In genomic region chr15:90886291-90886614, GRCh38 we compare ENCODE assay signal across 10 cellular contexts. TPM values are rescaled to one million over a fixed set of nuclear protein-coding genes. Genes with fewer than 3 reads are reported as not detected.
A peak's percentile ranks its signal among the peaks of the same experiment; 100 is the strongest.
DNase-seq lines count a peak whose midpoint lies in the region; ATAC-seq and TF ChIP-seq lines count a peak whose summit lies in the region.
"Had no signal": no experiment of that assay in that cellular context is flagged by ENCODE, and none has a peak within 500 bp of the region (broad histone marks: within the 10 kb centered on the region; RNA-seq: fewer than 3 reads in every experiment).

No MANE protein-coding gene starts in this region.

- TF ChIP-seq POLR2A in heart left ventricle (IDR thresholded peaks at IDR 0.05), result no peak

- intact Hi-C loops in heart left ventricle (cut with DNase I) (loop anchor here (1.0 to 10.0 kb wide), 9 partner anchors 46 to 561 kb away; partner anchors contain the start of genes BLM (in 5 of the 10), HDDC3 (in 3 of the 10) and CRTC3 (in 1 of the 10)), cardiac septum (cut with DNase I) (loop anchor here (1.0 to 10.0 kb wide), 4 partner anchors 169 to 564 kb away; partner anchors contain the start of gene BLM), upper lobe of right lung (cut with DNase I) (loop anchor here (5.0 kb wide), 1 partner anchor 239 kb away; no protein-coding TSS in a partner anchor)
- intact Hi-C loops in activated T-helper 1 cell treated with anti-CD3 and anti-CD28 coated beads, Interleukin-12 subunit alpha, Interleukin-12 subunit beta, Interleukin-2, Interleukin-4 antibody, amounts not matched to agents 30 ng/mL and 10 ng/mL and 1 ng/mL, durations not matched to agents 14 hours and 24 hours and 36 hours (cut with micrococcal nuclease), result loop anchor here (1.0 to 10.0 kb wide), 5 partner anchors 46 to 391 kb away; partner anchors contain the start of genes BLM and HDDC3

- no peaks in the 10 kb centered on the region for H3K9me3 Mint-ChIP-seq in activated T-helper 1 cell treated with anti-CD3 and anti-CD28 coated beads, Interleukin-12 subunit alpha, Interleukin-12 subunit beta, Interleukin-2, Interleukin-4 antibody, amounts not matched to agents 30 ng/mL and 10 ng/mL and 1 ng/mL, durations not matched to agents 14 hours and 24 hours and 36 hours

- peak overlapping the region in 8 of 12 donors; percentile 9 to 86 (median 76) for H3K4me3 ChIP-seq in heart left ventricle
- H3K4me3 ChIP-seq in muscle layer of duodenum (ENCODE audit: low read depth in 1 of 2, low read length in 2 of 2), result peak overlapping the region; percentile 57 to 68
- no peak overlapping the region for H3K4me3 ChIP-seq in upper lobe of right lung

- H3K27me3 ChIP-seq in heart left ventricle (no peaks in the 10 kb centered on the region), muscle layer of duodenum (ENCODE audit: low read depth, low read length) (no peaks in the 10 kb centered on the region), upper lobe of right lung (no peaks in the 10 kb centered on the region)
- H3K27me3 ChIP-seq: BE2C, foreskin keratinocyte had no signal

- no peaks in the 10 kb centered on the region for H3K27me3 Mint-ChIP-seq in activated T-helper 1 cell treated with anti-CD3 and anti-CD28 coated beads, Interleukin-12 subunit alpha, Interleukin-12 subunit beta, Interleukin-2, Interleukin-4 antibody, amounts not matched to agents 30 ng/mL and 10 ng/mL and 1 ng/mL, durations not matched to agents 14 hours and 24 hours and 36 hours (ENCODE audit: insufficient read depth)

- H3K4me1 ChIP-seq in heart left ventricle, result peaks cover 0 to 59% (median 37%) of the 10 kb centered on the region in 12 donors
- H3K4me1 ChIP-seq in muscle layer of duodenum (ENCODE audit: control insufficient read depth in 1 of 2, insufficient read depth in 2 of 2, low read length in 2 of 2), result peaks cover 10 to 26% of the 10 kb centered on the region in 2 donors
- H3K4me1 ChIP-seq in upper lobe of right lung, result peaks cover 30% of the 10 kb centered on the region
- H3K4me1 ChIP-seq: BE2C, foreskin keratinocyte had no signal

- peaks cover 50% of the 10 kb centered on the region for H3K4me1 Mint-ChIP-seq in activated T-helper 1 cell treated with anti-CD3 and anti-CD28 coated beads, Interleukin-12 subunit alpha, Interleukin-12 subunit beta, Interleukin-2, Interleukin-4 antibody, amounts not matched to agents 30 ng/mL and 10 ng/mL and 1 ng/mL, durations not matched to agents 14 hours and 24 hours and 36 hours (ENCODE audit: low read depth)

- H3K27ac ChIP-seq in heart left ventricle (peak overlapping the region in 8 of 12 donors; percentile 53 to 99 (median 94)), muscle layer of duodenum (ENCODE audit: low read length) (peak overlapping the region; percentile 87), upper lobe of right lung (peak overlapping the region; percentile 96)
- H3K27ac ChIP-seq: foreskin keratinocyte had no signal

- peak overlapping the region; percentile 15 for H3K4me3 Mint-ChIP-seq in activated T-helper 1 cell treated with anti-CD3 and anti-CD28 coated beads, Interleukin-12 subunit alpha, Interleukin-12 subunit beta, Interleukin-2, Interleukin-4 antibody, amounts not matched to agents 30 ng/mL and 10 ng/mL and 1 ng/mL, durations not matched to agents 14 hours and 24 hours and 36 hours

- in situ Hi-C loops in ACHN (cut with HindIII; ENCODE audit: low pct_ligation_motif_present, low pct_unique_long_range_greater_than_20kb, low sequenced_read_pairs), result no loop called here

- H3K36me3 Mint-ChIP-seq in activated T-helper 1 cell treated with anti-CD3 and anti-CD28 coated beads, Interleukin-12 subunit alpha, Interleukin-12 subunit beta, Interleukin-2, Interleukin-4 antibody, amounts not matched to agents 30 ng/mL and 10 ng/mL and 1 ng/mL, durations not matched to agents 14 hours and 24 hours and 36 hours (ENCODE audit: low read depth), result peaks cover 33% of the 10 kb centered on the region

- TF ChIP-seq CTCF in heart left ventricle (IDR thresholded peaks at IDR 0.05), result peak in 4 of 12 donors; percentile 7 to 30 (median 27)
- no peak for TF ChIP-seq CTCF in upper lobe of right lung (IDR thresholded peaks at IDR 0.05)

- H3K9me3 ChIP-seq in heart left ventricle, result no peaks in the 10 kb centered on the region
- H3K9me3 ChIP-seq in muscle layer of duodenum (ENCODE audit: control insufficient read depth in 1 of 2, low read length in 2 of 2), result no peaks in the 10 kb centered on the region
- H3K9me3 ChIP-seq in upper lobe of right lung, result no peaks in the 10 kb centered on the region
- H3K9me3 ChIP-seq: BE2C had no signal

- ATAC-seq in heart left ventricle (no peak), upper lobe of right lung (no peak), HG03432 (IDR thresholded peaks at IDR 0.05; ENCODE audit: unreplicated experiment) (no peak), HG03378 (IDR thresholded peaks at IDR 0.05; ENCODE audit: unreplicated experiment) (no peak)

- 25 to 40% (median 32%) methylated on average over 5 of the region's 5 CpGs for WGBS in heart left ventricle, 4 donors

- H3K36me3 ChIP-seq in heart left ventricle, result peaks cover 0 to 64% (median 46%) of the 10 kb centered on the region in 9 donors
- peaks cover 19 to 52% of the 10 kb centered on the region in 2 donors for H3K36me3 ChIP-seq in muscle layer of duodenum (ENCODE audit: control insufficient read depth in 1 of 2, insufficient read depth in 2 of 2, low read length in 2 of 2)
- peaks cover 59% of the 10 kb centered on the region for H3K36me3 ChIP-seq in upper lobe of right lung
- H3K36me3 ChIP-seq: BE2C had no signal

- H3K27ac Mint-ChIP-seq in activated T-helper 1 cell treated with anti-CD3 and anti-CD28 coated beads, Interleukin-12 subunit alpha, Interleukin-12 subunit beta, Interleukin-2, Interleukin-4 antibody, amounts not matched to agents 30 ng/mL and 10 ng/mL and 1 ng/mL, durations not matched to agents 14 hours and 24 hours and 36 hours, result peak overlapping the region; percentile 87

- no peak for DNase-seq in heart left ventricle
- no peak for DNase-seq in cardiac septum (ENCODE audit: low spot score)
- no peak for DNase-seq in activated T-helper 1 cell treated with anti-CD3 and anti-CD28 coated beads, Interleukin-12 subunit alpha, Interleukin-12 subunit beta, Interleukin-2, Interleukin-4 antibody, amounts not matched to agents 30 ng/mL and 10 ng/mL and 1 ng/mL, durations not matched to agents 14 hours and 24 hours and 36 hours (ENCODE audit: low spot score)
- DNase-seq in upper lobe of right lung, result no peak
- no peak for DNase-seq in ACHN

RNA-seq across cellular contexts. Expression of gene FES, which starts 1.9 kb away (rescaled TPM):
- total RNA-seq in heart left ventricle (10 to 100 TPM; 10.7 to 37.5 (median 15.9) TPM), cardiac septum (16.2 TPM), upper lobe of right lung (48.0 TPM)
- polyA plus RNA-seq in heart left ventricle, result 10 to 100 TPM; 15.6 to 16.4 TPM
- 45.4 and 57.1 TPM in 2 replicates for total RNA-seq in activated T-helper 1 cell treated with anti-CD3 and anti-CD28 coated beads, Interleukin-12 subunit alpha, Interleukin-12 subunit beta, Interleukin-2, Interleukin-4 antibody, amounts not matched to agents 30 ng/mL and 10 ng/mL and 1 ng/mL, durations not matched to agents 14 hours and 24 hours and 36 hours

RNA-seq across cellular contexts. Expression of gene MAN2A2, which starts 16.8 kb away (rescaled TPM):
- 100 to 1,000 TPM in 3 of 9 donors, 10 to 100 TPM in 6; 62.2 to 145 (median 89.0) TPM for total RNA-seq in heart left ventricle
- polyA plus RNA-seq in heart left ventricle, result 10 to 100 TPM; 38.7 to 42.3 TPM
- total RNA-seq in cardiac septum, result 73.3 TPM
- total RNA-seq in activated T-helper 1 cell treated with anti-CD3 and anti-CD28 coated beads, Interleukin-12 subunit alpha, Interleukin-12 subunit beta, Interleukin-2, Interleukin-4 antibody, amounts not matched to agents 30 ng/mL and 10 ng/mL and 1 ng/mL, durations not matched to agents 14 hours and 24 hours and 36 hours, result 228 and 239 TPM in 2 replicates
- total RNA-seq in upper lobe of right lung, result 94.0 TPM

RNA-seq across cellular contexts. Expression of gene FURIN, which starts 17.9 kb away (rescaled TPM):
- total RNA-seq in heart left ventricle (100 to 1,000 TPM in 2 of 9 donors, 10 to 100 TPM in 7; 38.7 to 122 (median 64.8) TPM), cardiac septum (43.9 TPM), upper lobe of right lung (104 TPM)
- 100 to 1,000 TPM in 1 of 2 donors, 10 to 100 TPM in 1; 37.2 to 174 TPM for polyA plus RNA-seq in heart left ventricle
- total RNA-seq in activated T-helper 1 cell treated with anti-CD3 and anti-CD28 coated beads, Interleukin-12 subunit alpha, Interleukin-12 subunit beta, Interleukin-2, Interleukin-4 antibody, amounts not matched to agents 30 ng/mL and 10 ng/mL and 1 ng/mL, durations not matched to agents 14 hours and 24 hours and 36 hours, result 530 and 545 TPM in 2 replicates

RNA-seq across cellular contexts. Expression of gene HDDC3, which starts 46.1 kb away (rescaled TPM):
- total RNA-seq in heart left ventricle (10 to 100 TPM; 10.9 to 19.9 (median 15.2) TPM), cardiac septum (11.8 TPM), upper lobe of right lung (12.4 TPM)
- polyA plus RNA-seq in heart left ventricle, result 10 to 100 TPM; 13.9 to 16.8 TPM
- 38.8 and 39.0 TPM in 2 replicates for total RNA-seq in activated T-helper 1 cell treated with anti-CD3 and anti-CD28 coated beads, Interleukin-12 subunit alpha, Interleukin-12 subunit beta, Interleukin-2, Interleukin-4 antibody, amounts not matched to agents 30 ng/mL and 10 ng/mL and 1 ng/mL, durations not matched to agents 14 hours and 24 hours and 36 hours

RNA-seq across cellular contexts. Expression of gene UNC45A, which starts 48.8 kb away (rescaled TPM):
- total RNA-seq in heart left ventricle, result 10 to 100 TPM; 12.0 to 34.0 (median 21.9) TPM
- polyA plus RNA-seq in heart left ventricle, result 10 to 100 TPM; 20.0 to 24.9 TPM
- total RNA-seq in cardiac septum, result 27.2 TPM
- total RNA-seq in activated T-helper 1 cell treated with anti-CD3 and anti-CD28 coated beads, Interleukin-12 subunit alpha, Interleukin-12 subunit beta, Interleukin-2, Interleukin-4 antibody, amounts not matched to agents 30 ng/mL and 10 ng/mL and 1 ng/mL, durations not matched to agents 14 hours and 24 hours and 36 hours, result 60.5 and 68.6 TPM in 2 replicates
- total RNA-seq in upper lobe of right lung, result 60.9 TPM
